In genomic region chr12:73902270-73902669, GRCh38 we compare ENCODE assay signal across 13 cellular contexts.
DNase-seq lines count a peak whose midpoint lies in the region; ATAC-seq, FAIRE-seq and TF ChIP-seq lines count a peak whose summit lies in the region.
"Had no signal": no experiment of that assay in that cellular context is flagged by ENCODE, and none has a peak within 500 bp of the region (broad histone marks: within the 10 kb centered on the region; RNA-seq: fewer than 3 reads in every experiment).

No MANE protein-coding gene starts in this region.

- H3K27me3 Mint-ChIP-seq in nephron (ENCODE audit: low read depth) (no peaks in the 10 kb centered on the region), Calu3 (ENCODE audit: unreplicated experiment) (no peaks in the 10 kb centered on the region)

- H3K27ac ChIP-seq in VCaP (peak overlapping the region; percentile 6; the same call in 1 of the 2 replicates), right lobe of liver (no peak overlapping the region)
- H3K27ac ChIP-seq: BLaER1, HL-60 had no signal

- TF ChIP-seq POLR2A in H54 (IDR thresholded peaks at IDR 0.05; ENCODE audit: low read depth, low read length) = no peak
- TF ChIP-seq POLR2A in right lobe of liver (IDR thresholded peaks at IDR 0.05) = no peak

- FAIRE-seq in H54 (lab: Jason Lieb, UNC) = no peak
- FAIRE-seq: A204.1 had no signal

- H3K27me3 ChIP-seq in kidney epithelial cell (ENCODE audit: control insufficient read depth, insufficient read depth, low read length) (no peaks in the 10 kb centered on the region), right lobe of liver (no peaks in the 10 kb centered on the region)
- H3K27me3 ChIP-seq: BLaER1 had no signal

- no peaks in the 10 kb centered on the region for H3K4me1 ChIP-seq in right lobe of liver
- H3K4me1 ChIP-seq: BLaER1 had no signal

- TF ChIP-seq CTCF in VCaP (conservative IDR thresholded peaks at IDR 0.05) = no peak
- no peak for TF ChIP-seq CTCF in kidney epithelial cell (IDR thresholded peaks at IDR 0.05; ENCODE audit: insufficient read depth, low read length, poor library complexity, severe bottlenecking)
- TF ChIP-seq CTCF in nephron (IDR thresholded peaks at IDR 0.05; ENCODE audit: unreplicated experiment in 3 of 3) = no peak
- TF ChIP-seq CTCF in right lobe of liver (IDR thresholded peaks at IDR 0.05) = no peak
- no peak for TF ChIP-seq CTCF in Calu3 (IDR thresholded peaks at IDR 0.05; ENCODE audit: unreplicated experiment)

- H3K36me3 Mint-ChIP-seq in nephron (ENCODE audit: low read depth) (no peaks in the 10 kb centered on the region), Calu3 (ENCODE audit: insufficient read depth, unreplicated experiment) (no peaks in the 10 kb centered on the region)

- H3K4me3 Mint-ChIP-seq in nephron (no peak overlapping the region), Calu3 (ENCODE audit: low read depth, unreplicated experiment) (no peak overlapping the region)

- intact Hi-C loops in posterior vena cava (cut with DNase I) (no loop called here), right lobe of liver (cut with DNase I) (no loop called here), Calu3 (cut with micrococcal nuclease; ENCODE audit: unreplicated experiment) (no loop called here)

- H3K4me1 Mint-ChIP-seq in nephron (no peaks in the 10 kb centered on the region), Calu3 (ENCODE audit: low read depth, unreplicated experiment) (peaks cover 15% of the 10 kb centered on the region)

- H3K9me3 Mint-ChIP-seq in nephron (no peaks in the 10 kb centered on the region), Calu3 (ENCODE audit: low read depth, unreplicated experiment) (no peaks in the 10 kb centered on the region)

- H3K36me3 ChIP-seq in kidney epithelial cell (ENCODE audit: control insufficient read depth, insufficient read depth, low read length) (no peaks in the 10 kb centered on the region), right lobe of liver (no peaks in the 10 kb centered on the region)
- H3K36me3 ChIP-seq: BLaER1 had no signal

- CTCF ChIA-PET in Calu3 (lab: Charles Lee) = interaction anchor here (1.1 kb wide), 1 partner anchor 415 kb away, joined by 3 read pairs; no protein-coding TSS in a partner anchor

- no peaks in the 10 kb centered on the region for H3K9me3 ChIP-seq in right lobe of liver
- H3K9me3 ChIP-seq: BLaER1 had no signal

- no peak for ATAC-seq in right lobe of liver
- ATAC-seq: HCT116 had no signal

- DNase-seq in ACHN (peak; percentile 26), kidney epithelial cell (ENCODE audit: low read depth) (peak; percentile 45), posterior vena cava (ENCODE audit: low spot score) (no peak), H54 (ENCODE audit: insufficient read length, low spot score) (no peak), right lobe of liver (no peak), Calu3 (no peak)
- DNase-seq: GF-D8 had no signal

- H3K27ac Mint-ChIP-seq in nephron = peak overlapping the region in 2 of 3 experiments; percentile 46 to 50
- H3K27ac Mint-ChIP-seq in Calu3 (ENCODE audit: unreplicated experiment) = no peak overlapping the region

- no TSS peak for BruUV-seq in Calu3 (replicated peaks; lab: Mats Ljungman, UMichigan)

- WGBS in right lobe of liver (ENCODE audit: insufficient coverage, low coverage, low lambda C conversion rate, missing lambda C conversion rate) = 63% methylated on average over 2 of the region's 2 CpGs

- in situ Hi-C loops in ACHN (cut with HindIII; ENCODE audit: low pct_ligation_motif_present, low pct_unique_long_range_greater_than_20kb, low sequenced_read_pairs) = no loop called here

- H3K4me3 ChIP-seq in kidney epithelial cell (ENCODE audit: low read depth, low read length) (no peak overlapping the region), right lobe of liver (no peak overlapping the region)
- H3K4me3 ChIP-seq: BLaER1 had no signal

Comparison
In these comparisons a context has a peak if more than half of its experiments do, and no peak if none do; other contexts are left out.
1. DNase-seq: peak in ACHN (single experiment) and kidney epithelial cell (single experiment); none in posterior vena cava (single experiment), H54 (single experiment), right lobe of liver (0 of 3) and Calu3 (single experiment).